ENCODE assay signal across 11 cellular contexts in the genomic region with DNA sequence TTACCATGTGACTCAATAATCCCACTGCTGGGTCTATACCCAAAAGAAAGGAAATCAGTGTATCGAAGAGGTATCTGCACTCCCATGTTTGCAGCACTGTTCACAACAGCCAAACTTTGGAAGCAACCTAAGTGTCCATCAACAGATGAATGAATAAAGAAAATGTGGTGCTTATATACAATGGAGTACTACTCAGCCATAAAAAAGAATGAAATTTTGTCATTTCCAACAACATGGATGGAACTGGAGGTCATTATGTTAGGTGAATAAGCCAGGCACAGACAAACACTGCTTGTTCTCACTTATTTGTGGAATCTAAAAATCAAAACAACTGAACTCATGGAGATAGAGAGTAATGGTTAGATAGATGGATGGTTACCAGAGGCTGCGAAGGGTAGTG.
"Had no signal": no experiment of that assay in that cellular context is flagged by ENCODE, and none has a peak within 500 bp of the region (broad histone marks: within the 10 kb centered on the region; RNA-seq: fewer than 3 reads in every experiment).

No MANE protein-coding gene starts in this region.

- H3K4me1 Mint-ChIP-seq: GM23338, H9 had no signal

- H3K9me3 Mint-ChIP-seq: GM23338, H9, HFFc6 had no signal

- H3K9ac ChIP-seq: GM23248 had no signal

- H3K27ac Mint-ChIP-seq: GM23338, H9, HFFc6 had no signal

- FAIRE-seq: H1, H54 had no signal

- H3K27ac ChIP-seq: GM23248 had no signal

- H3K4me3 Mint-ChIP-seq: GM23338, H9, HFFc6 had no signal

- H3K4me2 ChIP-seq: GM23338 had no signal

- H3K9me3 ChIP-seq: HAP-1 had no signal

- DNase-seq: GM23248, GOT3, H7, H9, HCEC 1CT, HFFc6 had no signal

- H3K4me3 ChIP-seq: GM23248, GM23338, HAP-1 had no signal

- H3K4me1 ChIP-seq: HAP-1 had no signal

- H2AFZ ChIP-seq: GM23248, GM23338 had no signal

- ATAC-seq: GM23338, HCT116 had no signal
